Comparison of ENCODE assay signal across 8 cellular contexts in genomic region chr11:10413268-10413667, GRCh38. TPM values are rescaled to one million over a fixed set of nuclear protein-coding genes. Genes with fewer than 3 reads are reported as not detected.
DNase-seq lines count a peak whose midpoint lies in the region; ATAC-seq, FAIRE-seq and TF ChIP-seq lines count a peak whose summit lies in the region.
"Had no signal": no experiment of that assay in that cellular context is flagged by ENCODE, and none has a peak within 500 bp of the region (broad histone marks: within the 10 kb centered on the region; RNA-seq: fewer than 3 reads in every experiment).

No MANE protein-coding gene starts in this region.

- DNase-seq in SK-N-SH (no peak), caudate nucleus (lab: John Stamatoyannopoulos, UW) (peak in 32 of 61 donors; percentile 10 to 64 (median 34)), GOT3 (lab: John Stamatoyannopoulos, UW) (no peak), RCC 7860 (ENCODE audit: low spot score) (no peak)
- DNase-seq in natural killer cell treated with Interleukin-12 subunit alpha and Interleukin-12 subunit beta and Interleukin-15 and Interleukin-18, amount 100 ng/mL, for 72 hours (ENCODE audit: low spot score): no peak

- H3K4me3 Mint-ChIP-seq in natural killer cell treated with Interleukin-12 subunit alpha and Interleukin-12 subunit beta and Interleukin-15 and Interleukin-18, amount 100 ng/mL, for 72 hours: peak overlapping the region; percentile 75

- ATAC-seq in HG03095 (IDR thresholded peaks at IDR 0.05; ENCODE audit: unreplicated experiment): peak; percentile 70
- peak; percentile 58 to 82 for ATAC-seq in natural killer cell treated with Interleukin-12 subunit alpha and Interleukin-12 subunit beta and Interleukin-15 and Interleukin-18, amount 100 ng/mL, for 72 hours

- FAIRE-seq in RCC 7860 (lab: Jason Lieb, UNC): no peak

- peak; percentile 47 for TF ChIP-seq RAD21 in SK-N-SH (IDR thresholded peaks at IDR 0.05; ENCODE audit: low read length)

- CTCF ChIA-PET in SK-N-SH (lab: Yijun Ruan, JAX): interaction anchor here (0.6 to 1.2 kb wide), 7 partner anchors 12 to 324 kb away, joined by 3 to 4 read pairs (median 3); partner anchors contain the start of gene RNF141

- H3K27me3 ChIP-seq in SK-N-SH (ENCODE audit: insufficient read depth): no peaks in the 10 kb centered on the region

- TF ChIP-seq EP300 in SK-N-SH (IDR thresholded peaks at IDR 0.05; ENCODE audit: borderline replicate concordance in 1 of 2, low read depth in 1 of 2, low read length in 1 of 2): no peak

- no peaks in the 10 kb centered on the region for H3K9me2 ChIP-seq in SK-N-SH

- no peaks in the 10 kb centered on the region for H3K9me3 ChIP-seq in SK-N-SH

- H2AFZ ChIP-seq in SK-N-SH (ENCODE audit: low read depth): no peak overlapping the region

- H3K27ac ChIP-seq in SK-N-SH (ENCODE audit: low read depth in 2 of 2, low read length in 1 of 2) (no peak overlapping the region), caudate nucleus (ENCODE audit: low read depth, low read length) (peak overlapping the region; percentile 70)

- peak overlapping the region; percentile 66 to 67 for H3K27ac Mint-ChIP-seq in natural killer cell treated with Interleukin-12 subunit alpha and Interleukin-12 subunit beta and Interleukin-15 and Interleukin-18, amount 100 ng/mL, for 72 hours

- H3K4me3 ChIP-seq in SK-N-SH (ENCODE audit: low read depth in 2 of 2, low read length in 1 of 2): no peak overlapping the region

- POLR2A ChIA-PET in SK-N-SH (lab: Yijun Ruan, JAX): no interaction called here

- peaks cover 6 to 16% of the 10 kb centered on the region in 2 experiments; a peak in 1 of 4 replicates for H3K4me1 ChIP-seq in SK-N-SH (ENCODE audit: control insufficient read depth in 1 of 2, insufficient read depth in 2 of 2, low read depth in 1 of 2, low read length in 1 of 2)

- no peaks in the 10 kb centered on the region for H3K36me3 Mint-ChIP-seq in natural killer cell treated with Interleukin-12 subunit alpha and Interleukin-12 subunit beta and Interleukin-15 and Interleukin-18, amount 100 ng/mL, for 72 hours

- peaks cover 43 to 46% of the 10 kb centered on the region in 2 donors for H3K4me1 Mint-ChIP-seq in natural killer cell treated with Interleukin-12 subunit alpha and Interleukin-12 subunit beta and Interleukin-15 and Interleukin-18, amount 100 ng/mL, for 72 hours (ENCODE audit: low read depth in 2 of 2)

- peaks cover 0 to 1% of the 10 kb centered on the region in 2 donors for H3K27me3 Mint-ChIP-seq in natural killer cell treated with Interleukin-12 subunit alpha and Interleukin-12 subunit beta and Interleukin-15 and Interleukin-18, amount 100 ng/mL, for 72 hours

- TF ChIP-seq CTCF in GM12872 (IDR thresholded peaks at IDR 0.05; ENCODE audit: insufficient read depth, low read depth, low read length) (peak; percentile 56), SK-N-SH (IDR thresholded peaks at IDR 0.05) (peak; percentile 28; the same call in 1 of the 2 replicates)

- H3K79me2 ChIP-seq in SK-N-SH (ENCODE audit: insufficient read depth): no peaks in the 10 kb centered on the region

- 48% methylated on average over 6 of the region's 6 CpGs for WGBS in SK-N-SH (ENCODE audit: low lambda C conversion rate)

- no peak overlapping the region for H3K9ac ChIP-seq in SK-N-SH

- H3F3A ChIP-seq in SK-N-SH (replicated peaks; ENCODE audit: insufficient read depth): no peaks in the 10 kb centered on the region

- H4K20me1 ChIP-seq in SK-N-SH (ENCODE audit: insufficient read depth): no peaks in the 10 kb centered on the region

- no peaks in the 10 kb centered on the region for H3K36me3 ChIP-seq in SK-N-SH (replicated peaks in 1 of 2; ENCODE audit: control insufficient read depth in 1 of 2, insufficient read depth in 2 of 2, low read length in 1 of 2)

- H3K4me2 ChIP-seq in SK-N-SH: no peak overlapping the region

- H3K9me3 Mint-ChIP-seq in natural killer cell treated with Interleukin-12 subunit alpha and Interleukin-12 subunit beta and Interleukin-15 and Interleukin-18, amount 100 ng/mL, for 72 hours: no peaks in the 10 kb centered on the region

TF ChIP-seq in SK-N-SH, 30 proteins besides CTCF, POLR2A, EP300 and RAD21:
- no peak for TF ChIP-seq PBX3 (IDR thresholded peaks at IDR 0.05)
- peak; percentile 27; the same call in 1 of the 2 replicates for TF ChIP-seq SMC3 (IDR thresholded peaks at IDR 0.05; ENCODE audit: low read depth, low read length)
TF ChIP-seq in SK-N-SH: peak in this region for 1.

RNA-seq across cellular contexts. Expression of gene AMPD3, which starts 41.8 kb away (rescaled TPM):
- 1.7 and 2.1 TPM in 2 replicates for polyA plus RNA-seq in SK-N-SH (2012; rRNA removed)
- 1.1 and 1.6 TPM in 2 replicates for polyA plus RNA-seq in SK-N-SH (2012; cell fraction: cytosol; rRNA removed)
- polyA plus RNA-seq in SK-N-SH (2012; cell fraction: nucleus; rRNA removed): 4.1 and 4.6 TPM in 2 replicates
- total RNA-seq in natural killer cell treated with Interleukin-12 subunit alpha and Interleukin-12 subunit beta and Interleukin-15 and Interleukin-18, amount 100 ng/mL, for 72 hours: 10 to 100 TPM; 10.9 to 11.3 TPM
- polyA plus RNA-seq: neural cell had no signal

Comparison
In these comparisons a context has a peak if more than half of its experiments do, and no peak if none do; other contexts are left out.
1. DNase-seq: peak in caudate nucleus (32 of 61); none in SK-N-SH (single experiment), natural killer cell treated with Interleukin-12 subunit alpha and Interleukin-12 subunit beta and Interleukin-15 and Interleukin-18, amount 100 ng/mL, for 72 hours (single experiment), GOT3 (single experiment) and RCC 7860 (single experiment).